8 cellular contexts compared by ENCODE assay signal in genomic region chr11:65274734-65275682, GRCh38. TPM values are rescaled to one million over a fixed set of nuclear protein-coding genes. Genes with fewer than 3 reads are reported as not detected.
DNase-seq lines count a peak whose midpoint lies in the region; ATAC-seq and TF ChIP-seq lines count a peak whose summit lies in the region.

No MANE protein-coding gene starts in this region.

- no peaks in the 10 kb centered on the region for H3K27me3 Mint-ChIP-seq in activated CD8-positive, alpha-beta memory T cell treated with anti-CD3 and anti-CD28 coated beads, Interleukin-2, amount 10 ng/mL, durations not matched to agents 7 days and 5 days

- peaks cover 20% of the 10 kb centered on the region for H3K4me1 Mint-ChIP-seq in activated CD8-positive, alpha-beta memory T cell treated with anti-CD3 and anti-CD28 coated beads, Interleukin-2, amount 10 ng/mL, durations not matched to agents 7 days and 5 days

- peaks cover 51% of the 10 kb centered on the region for H3K36me3 Mint-ChIP-seq in activated CD8-positive, alpha-beta memory T cell treated with anti-CD3 and anti-CD28 coated beads, Interleukin-2, amount 10 ng/mL, durations not matched to agents 7 days and 5 days

- H3K79me2 ChIP-seq in KMS-11 (ENCODE audit: insufficient read depth, low read depth): no peaks in the 10 kb centered on the region

- H3K4me3 Mint-ChIP-seq in activated CD8-positive, alpha-beta memory T cell treated with anti-CD3 and anti-CD28 coated beads, Interleukin-2, amount 10 ng/mL, durations not matched to agents 7 days and 5 days: no peak overlapping the region

- no peak overlapping the region for H2AFZ ChIP-seq in KMS-11 (ENCODE audit: low read depth)

- peaks cover 19% of the 10 kb centered on the region; the same call in 1 of the 2 replicates for H3K36me3 ChIP-seq in KMS-11 (ENCODE audit: insufficient read depth)
- peaks cover 0 to 3% of the 10 kb centered on the region in 2 donors for H3K36me3 ChIP-seq in thyroid gland

- H3K4me3 ChIP-seq in KMS-11 (IDR thresholded peaks at IDR 0.05; ENCODE audit: insufficient read depth, low read depth, low read length) (no peak overlapping the region), lower leg skin (ENCODE audit: low read depth, poor library complexity, severe bottlenecking) (no peak overlapping the region), thyroid gland (replicated peaks in 1 of 3) (no peak overlapping the region)

- CTCF ChIA-PET in activated CD8-positive, alpha-beta memory T cell treated with anti-CD3 and anti-CD28 coated beads, Interleukin-2, amount 10 ng/mL, durations not matched to agents 7 days and 5 days (lab: Charles Lee): interaction anchor here (0.6 to 8.8 kb wide), 24 partner anchors 9 to 262 kb away, joined by 3 to 81 read pairs (median 4); partner anchors contain the start of genes CAPN1, CDC42EP2, DPF2 and POLA2

- TF ChIP-seq POLR2A in lower leg skin (IDR thresholded peaks at IDR 0.05) (no peak), thyroid gland (IDR thresholded peaks at IDR 0.05) (no peak)

- no peaks in the 10 kb centered on the region for H3K9me3 ChIP-seq in thyroid gland

- H3K27me3 ChIP-seq in KMS-11 (ENCODE audit: insufficient read depth, low read depth) (no peaks in the 10 kb centered on the region), thyroid gland (no peaks in the 10 kb centered on the region)

- intact Hi-C loops in lower leg skin (cut with DNase I; ENCODE audit: low total_unique reads): loop anchor here (5.0 kb wide), 1 partner anchor 42 kb away; no protein-coding TSS in a partner anchor
- intact Hi-C loops in thyroid gland (cut with DNase I): loop anchor here (2.0 kb wide), 1 partner anchor 42 kb away; no protein-coding TSS in a partner anchor

- H3K9me3 Mint-ChIP-seq in activated CD8-positive, alpha-beta memory T cell treated with anti-CD3 and anti-CD28 coated beads, Interleukin-2, amount 10 ng/mL, durations not matched to agents 7 days and 5 days (ENCODE audit: low read depth): no peaks in the 10 kb centered on the region

- 54 to 59% methylated on average over 6 of the region's 6 CpGs for WGBS in lower leg skin, 2 donors
- 51 to 55% methylated on average over 6 of the region's 6 CpGs for WGBS in thyroid gland, 2 donors

- peaks cover 5% of the 10 kb centered on the region for H3K4me1 ChIP-seq in KMS-11 (ENCODE audit: low read depth, poor library complexity, severe bottlenecking)
- peaks cover 4 to 10% of the 10 kb centered on the region in 2 donors for H3K4me1 ChIP-seq in thyroid gland

- ATAC-seq in activated CD8-positive, alpha-beta memory T cell treated with anti-CD3 and anti-CD28 coated beads, Interleukin-2, amount 10 ng/mL, durations not matched to agents 7 days and 5 days: peak; percentile 63
- no peak for ATAC-seq in HG03196 (IDR thresholded peaks at IDR 0.05; ENCODE audit: unreplicated experiment)

- H3K27ac ChIP-seq in KMS-11 (no peak overlapping the region), thyroid gland (peak overlapping the region in 1 of 3 donors; percentile 2)

- no peaks in the 10 kb centered on the region for H4K20me1 ChIP-seq in KMS-11 (ENCODE audit: insufficient read depth)

- no peak overlapping the region for H3K4me2 ChIP-seq in KMS-11

- H3K27ac Mint-ChIP-seq in activated CD8-positive, alpha-beta memory T cell treated with anti-CD3 and anti-CD28 coated beads, Interleukin-2, amount 10 ng/mL, durations not matched to agents 7 days and 5 days: no peak overlapping the region

- H3K9ac ChIP-seq in KMS-11: no peak overlapping the region

- TF ChIP-seq CTCF in KMS-11 (conservative IDR thresholded peaks at IDR 0.05; ENCODE audit: low read depth, low read length) (peak; percentile 58), lower leg skin (IDR thresholded peaks at IDR 0.05) (peak in 1 of 3 donors; percentile 75), thyroid gland (IDR thresholded peaks at IDR 0.05) (peak in 5 of 6 experiments; percentile 36 to 98 (median 96))

- DNase-seq in activated CD8-positive, alpha-beta memory T cell treated with anti-CD3 and anti-CD28 coated beads, Interleukin-2, amount 10 ng/mL, durations not matched to agents 7 days and 5 days: peak; percentile 49
- DNase-seq in activated CD8-positive, alpha-beta memory T cell treated with anti-CD3 and anti-CD28 coated beads, Interleukin-2, amount 50 U/mL, for 48 hours: no peak
- peak; percentile 29 for DNase-seq in SKM-1 (lab: John Stamatoyannopoulos, UW; ENCODE audit: unreplicated experiment)
- DNase-seq in effector CD4-positive, alpha-beta T cell: peak; percentile 11
- peak; percentile 77 to 91 for DNase-seq in lower leg skin (ENCODE audit: low spot score in 2 of 2)
- peak; percentile 83 for DNase-seq in thyroid gland

RNA-seq across cellular contexts. Expression of gene POLA2, which starts 13.2 kb away (rescaled TPM):
- 10 to 100 TPM; 79.8 to 89.5 TPM for total RNA-seq in activated CD8-positive, alpha-beta memory T cell treated with anti-CD3 and anti-CD28 coated beads, Interleukin-2, amount 10 ng/mL, durations not matched to agents 7 days and 5 days
- total RNA-seq in lower leg skin (10 to 100 TPM in 1 of 4 donors, 1 to 10 TPM in 3; 6.7 to 11.2 (median 7.6) TPM), thyroid gland (10 to 100 TPM in 2 of 4 donors, 1 to 10 TPM in 2; 7.6 to 11.3 (median 10.4) TPM)

RNA-seq across cellular contexts. Expression of gene CDC42EP2, which starts 39.7 kb away (rescaled TPM):
- 1 to 10 TPM in 1 of 2 experiments, not detected in 1; 1.4 TPM for total RNA-seq in activated CD8-positive, alpha-beta memory T cell treated with anti-CD3 and anti-CD28 coated beads, Interleukin-2, amount 10 ng/mL, durations not matched to agents 7 days and 5 days
- total RNA-seq in lower leg skin: 1 to 10 TPM in 3 of 4 donors, not detected in 1; 2.5 to 4.2 (median 3.4) TPM
- total RNA-seq in thyroid gland: 10 to 100 TPM; 20.6 to 35.7 (median 25.2) TPM

RNA-seq across cellular contexts. Expression of gene DPF2, which starts 58.6 kb away (rescaled TPM):
- 10 to 100 TPM; 81.4 to 87.2 TPM for total RNA-seq in activated CD8-positive, alpha-beta memory T cell treated with anti-CD3 and anti-CD28 coated beads, Interleukin-2, amount 10 ng/mL, durations not matched to agents 7 days and 5 days
- 10 to 100 TPM; 20.6 to 36.4 (median 26.1) TPM for total RNA-seq in lower leg skin
- total RNA-seq in thyroid gland: 10 to 100 TPM; 45.0 to 52.7 (median 48.0) TPM

Comparison
In these comparisons a context has a peak if more than half of its experiments do, and no peak if none do; other contexts are left out.
1. RNA of gene POLA2, which starts 13.2 kb away (total RNA-seq): 79.8 to 89.5 TPM in activated CD8-positive, alpha-beta memory T cell treated with anti-CD3 and anti-CD28 coated beads, Interleukin-2, amount 10 ng/mL, durations not matched to agents 7 days and 5 days; 7.6 to 11.3 TPM in thyroid gland and 6.7 to 11.2 TPM in lower leg skin; every median in the first group is over 4 times any median in the second.
2. RNA of gene CDC42EP2, which starts 39.7 kb away (total RNA-seq): 20.6 to 35.7 TPM in thyroid gland; 2.5 to 4.2 TPM in lower leg skin and 1.4 TPM in activated CD8-positive, alpha-beta memory T cell treated with anti-CD3 and anti-CD28 coated beads, Interleukin-2, amount 10 ng/mL, durations not matched to agents 7 days and 5 days; every median in the first group is over 4 times any median in the second.